Comparison of ENCODE assay signal across 24 cellular contexts in the genomic region with DNA sequence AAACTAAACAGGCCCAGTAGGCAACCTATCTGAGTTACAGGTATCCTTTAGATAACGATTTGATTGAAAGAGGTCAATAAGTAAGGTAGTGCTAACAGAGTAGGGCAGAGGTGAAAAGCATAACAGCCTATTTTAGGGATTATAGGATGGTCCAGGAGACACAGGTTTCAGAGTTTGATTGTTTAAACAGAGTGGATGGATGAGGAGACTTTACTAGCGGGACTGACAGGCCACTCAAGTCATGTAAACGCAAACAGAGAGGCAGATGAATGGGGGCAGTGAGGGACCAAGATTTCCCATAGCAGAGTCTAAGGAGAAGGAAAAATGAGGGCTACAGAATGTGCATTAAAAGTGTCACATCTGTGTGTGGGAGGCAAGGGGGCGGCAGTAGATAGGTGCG. TPM values are rescaled to one million over a fixed set of nuclear protein-coding genes. Genes with fewer than 3 reads are reported as not detected.
DNase-seq lines count a peak whose midpoint lies in the region; ATAC-seq and TF ChIP-seq lines count a peak whose summit lies in the region.
"Had no signal": no experiment of that assay in that cellular context is flagged by ENCODE, and none has a peak within 500 bp of the region (broad histone marks: within the 10 kb centered on the region; RNA-seq: fewer than 3 reads in every experiment).

No MANE protein-coding gene starts in this region.

- H3K27me3 Mint-ChIP-seq in immature natural killer cell (ENCODE audit: low read depth in 3 of 3), result peaks cover 3 to 14% (median 9%) of the 10 kb centered on the region in 3 donors
- H3K27me3 Mint-ChIP-seq in endothelial cell (ENCODE audit: unreplicated experiment), result peaks cover 5% of the 10 kb centered on the region
- H3K27me3 Mint-ChIP-seq: activated CD4-positive, alpha-beta T cell treated with anti-CD3 and anti-CD28 coated beads, Interleukin-2, amount 10 ng/mL, durations not matched to agents 24 days and 14 days; CD4-positive, alpha-beta T cell; effector memory CD8-positive, alpha-beta T cell had no signal

- H3K9me3 Mint-ChIP-seq in immature natural killer cell (no peaks in the 10 kb centered on the region), endothelial cell (ENCODE audit: unreplicated experiment) (no peaks in the 10 kb centered on the region)
- H3K9me3 Mint-ChIP-seq: CD4-positive, alpha-beta T cell; effector memory CD8-positive, alpha-beta T cell had no signal

- H3K4me1 Mint-ChIP-seq in immature natural killer cell, result peaks cover 83 to 96% of the 10 kb centered on the region in 2 donors
- peaks cover 25% of the 10 kb centered on the region for H3K4me1 Mint-ChIP-seq in endothelial cell (ENCODE audit: unreplicated experiment)

- peak overlapping the region in 4 of 5 donors; percentile 4 to 60 (median 40) for H3K4me3 Mint-ChIP-seq in immature natural killer cell
- no peak overlapping the region for H3K4me3 Mint-ChIP-seq in endothelial cell (ENCODE audit: unreplicated experiment)
- H3K4me3 Mint-ChIP-seq: activated CD4-positive, alpha-beta T cell treated with anti-CD3 and anti-CD28 coated beads, Interleukin-2, amount 10 ng/mL, durations not matched to agents 24 days and 14 days; CD4-positive, alpha-beta T cell had no signal

- peak overlapping the region; percentile 91 to 92 for H3K27ac ChIP-seq in right atrium auricular region
- peak overlapping the region; percentile 46 for H3K27ac ChIP-seq in psoas muscle

- H3K36me3 ChIP-seq in right atrium auricular region (peaks cover 7% of the 10 kb centered on the region), psoas muscle (ENCODE audit: insufficient read depth in 1 of 2, low read depth in 1 of 2) (no peaks in the 10 kb centered on the region)
- H3K36me3 ChIP-seq: uterus had no signal

- H3K27me3 ChIP-seq in right atrium auricular region (no peaks in the 10 kb centered on the region), psoas muscle (ENCODE audit: insufficient read depth in 3 of 3, low read length in 2 of 3) (no peaks in the 10 kb centered on the region)
- H3K27me3 ChIP-seq: uterus had no signal

- H3K27ac Mint-ChIP-seq in immature natural killer cell (peak overlapping the region in 5 of 6 donors; percentile 5 to 95 (median 41)), endothelial cell (ENCODE audit: unreplicated experiment) (no peak overlapping the region)
- H3K27ac Mint-ChIP-seq: activated CD4-positive, alpha-beta T cell treated with anti-CD3 and anti-CD28 coated beads, Interleukin-2, amount 10 ng/mL, durations not matched to agents 24 days and 14 days; CD4-positive, alpha-beta T cell had no signal

- H3K9me3 ChIP-seq in right atrium auricular region, result no peaks in the 10 kb centered on the region
- H3K9me3 ChIP-seq in psoas muscle, result no peaks in the 10 kb centered on the region
- H3K9me3 ChIP-seq: uterus had no signal

- H3K4me1 ChIP-seq in right atrium auricular region, result peaks cover 0 to 31% of the 10 kb centered on the region in 2 donors
- no peaks in the 10 kb centered on the region for H3K4me1 ChIP-seq in psoas muscle
- H3K4me1 ChIP-seq: uterus had no signal

- TF ChIP-seq CTCF in right atrium auricular region (IDR thresholded peaks at IDR 0.05), result no peak
- no peak for TF ChIP-seq CTCF in psoas muscle (IDR thresholded peaks at IDR 0.05)
- TF ChIP-seq CTCF in endothelial cell (IDR thresholded peaks at IDR 0.05; ENCODE audit: unreplicated experiment), result no peak

- DNase-seq in right atrium auricular region (ENCODE audit: low spot score) (no peak), Right ventricle myocardium inferior (ENCODE audit: missing footprints) (no peak), immature natural killer cell (no peak), psoas muscle (no peak), NCI-H510A (lab: John Stamatoyannopoulos, UW) (no peak), endothelial cell (ENCODE audit: low spot score) (no peak), left lobe of liver (ENCODE audit: low spot score) (no peak)
- DNase-seq: activated CD4-positive, alpha-beta T cell treated with anti-CD3 and anti-CD28 coated beads, Interleukin-2, amount 10 ng/mL, durations not matched to agents 24 days and 14 days; activated CD8-positive, alpha-beta memory T cell treated with anti-CD3 and anti-CD28 coated beads, Interleukin-2, amount 50 U/mL, for 4 hours; activated effector memory CD4-positive, alpha-beta T cell treated with Interleukin-2 at 50 U/mL for 16 hours; amygdala; CD4-positive, alpha-beta T cell; effector memory CD8-positive, alpha-beta T cell; Kasumi-1; mesendoderm; NCI-H1092; NCI-H2081 treated with DMSO at 0.1 percent for 48 hours; NCI-H524 treated with DMSO at 0.1 percent for 48 hours; retina; SHP77; stimulated activated naive CD4-positive, alpha-beta T cell treated with Interleukin-2 at 50 U/mL for 16 hours; uterus had no signal

- intact Hi-C loops in Right ventricle myocardium inferior (cut with DNase I), result no loop called here
- intact Hi-C loops in psoas muscle (cut with DNase I), result no loop called here

- ATAC-seq in Right ventricle myocardium inferior (no peak), psoas muscle (no peak), HG03342 (IDR thresholded peaks at IDR 0.05; ENCODE audit: unreplicated experiment) (no peak), left lobe of liver (no peak)
- ATAC-seq: effector memory CD8-positive, alpha-beta T cell; GM12878 had no signal

- peaks cover 0 to 7% (median 3%) of the 10 kb centered on the region in 3 donors for H3K36me3 Mint-ChIP-seq in immature natural killer cell
- H3K36me3 Mint-ChIP-seq in endothelial cell (ENCODE audit: low read depth, unreplicated experiment), result no peaks in the 10 kb centered on the region

- peak overlapping the region; percentile 68 to 70 for H3K4me3 ChIP-seq in right atrium auricular region
- peak overlapping the region; percentile 80 for H3K4me3 ChIP-seq in psoas muscle
- H3K4me3 ChIP-seq: GM12878, uterus had no signal

- WGBS in psoas muscle, 3 donors, result 66 to 86% (median 76%) methylated on average over 5 of the region's 5 CpGs

RNA-seq across cellular contexts. Expression of a gene that starts 4.8 kb away (rescaled TPM):
- 10 to 100 TPM; 47.3 to 56.2 TPM for total RNA-seq in right atrium auricular region
- total RNA-seq in Right ventricle myocardium inferior, result 29.3 TPM
- polyA plus RNA-seq in immature natural killer cell, result 10 to 100 TPM; 26.2 to 73.6 (median 27.6) TPM
- 10 to 100 TPM; 11.2 to 15.7 (median 12.8) TPM for total RNA-seq in psoas muscle
- polyA plus RNA-seq in psoas muscle, result 10 to 100 TPM in 1 of 3 donors, 1 to 10 TPM in 2; 9.0 to 11.0 (median 10.0) TPM
- 3.2 TPM for total RNA-seq in endothelial cell (ENCODE audit: unreplicated experiment)
- 11.7 TPM for total RNA-seq in left lobe of liver
